ENCODE assay signal across 1 cellular context in genomic region chr2:196718796-196719564, GRCh38.
TF ChIP-seq lines count a peak whose summit lies in the region.

No MANE protein-coding gene starts in this region.

TF ChIP-seq in HepG2, 621 proteins besides CTCF, POLR2A, EP300 and RAD21 (continued from another document and continues in another):
- TF ChIP-seq ZNF280D (CRISPR knock-in tag; IDR thresholded peaks at IDR 0.05), result no peak
- TF ChIP-seq ZNF430 (CRISPR knock-in tag; IDR thresholded peaks at IDR 0.05), result no peak
- no peak for TF ChIP-seq TAF15 (IDR thresholded peaks at IDR 0.05; ENCODE audit: low read depth, low read length, poor library complexity, severe bottlenecking)
- no peak for TF ChIP-seq CREB3 (CRISPR knock-in tag; IDR thresholded peaks at IDR 0.05)
- TF ChIP-seq PBX2 (CRISPR knock-in tag; IDR thresholded peaks at IDR 0.05), result no peak
- 0 out of 2 replicates have a peak, but pooled peaks have one; percentile 28 for TF ChIP-seq ZKSCAN8 (CRISPR knock-in tag; IDR thresholded peaks at IDR 0.05; ENCODE audit: borderline replicate concordance)
- peak; percentile 67 for TF ChIP-seq HNF1A (IDR thresholded peaks at IDR 0.05; ENCODE audit: low read depth)
- peak; percentile 45; the same call in 1 of the 2 replicates for TF ChIP-seq HNF1A (CRISPR knock-in tag; IDR thresholded peaks at IDR 0.05; ENCODE audit: borderline replicate concordance)
- TF ChIP-seq ZNF562 (CRISPR knock-in tag; IDR thresholded peaks at IDR 0.05; ENCODE audit: borderline replicate concordance), result no peak
- TF ChIP-seq ZBTB42 (CRISPR knock-in tag; IDR thresholded peaks at IDR 0.05), result peak; percentile 40; the same call in 1 of the 2 replicates
- TF ChIP-seq ZNF768 (CRISPR knock-in tag; IDR thresholded peaks at IDR 0.05), result no peak
- no peak for TF ChIP-seq ZNF142 (CRISPR knock-in tag; IDR thresholded peaks at IDR 0.05)
- no peak for TF ChIP-seq ZSCAN30 (CRISPR knock-in tag; IDR thresholded peaks at IDR 0.05)
- TF ChIP-seq NFE2 (CRISPR knock-in tag; IDR thresholded peaks at IDR 0.05), result peak; percentile 79
- TF ChIP-seq ZNF772 (CRISPR knock-in tag; IDR thresholded peaks at IDR 0.05), result no peak
- no peak for TF ChIP-seq REST (IDR thresholded peaks at IDR 0.05; ENCODE audit: borderline replicate concordance in 1 of 2, low read depth in 1 of 2, low read length in 2 of 2)
- no peak for TF ChIP-seq ATF7 (IDR thresholded peaks at IDR 0.05)
- TF ChIP-seq ATF7 (CRISPR knock-in tag; IDR thresholded peaks at IDR 0.05), result no peak
- TF ChIP-seq ZNF24 (IDR thresholded peaks at IDR 0.05), result no peak
- TF ChIP-seq HDAC2 (CRISPR knock-in tag; IDR thresholded peaks at IDR 0.05), result no peak
- TF ChIP-seq SMAD9 (CRISPR knock-in tag; IDR thresholded peaks at IDR 0.05), result no peak
- TF ChIP-seq ZNF670 (CRISPR knock-in tag; IDR thresholded peaks at IDR 0.05; ENCODE audit: borderline replicate concordance), result no peak
- no peak for TF ChIP-seq ZNF747 (CRISPR knock-in tag; IDR thresholded peaks at IDR 0.05; ENCODE audit: borderline replicate concordance)
- TF ChIP-seq YEATS2 (CRISPR knock-in tag; IDR thresholded peaks at IDR 0.05; ENCODE audit: borderline replicate concordance), result peak; percentile 51; the same call in 1 of the 2 replicates
- no peak for TF ChIP-seq ZNF451 (CRISPR knock-in tag; IDR thresholded peaks at IDR 0.05)
- TF ChIP-seq RAD51 (IDR thresholded peaks at IDR 0.05; ENCODE audit: borderline replicate concordance), result no peak
- TF ChIP-seq SRSF9 (IDR thresholded peaks at IDR 0.05; ENCODE audit: borderline replicate concordance, insufficient read depth, low read depth, low read length, poor library complexity, severe bottlenecking), result no peak
- TF ChIP-seq ZUFSP (CRISPR knock-in tag; IDR thresholded peaks at IDR 0.05; ENCODE audit: borderline replicate concordance), result no peak
- TF ChIP-seq MTF1 (CRISPR knock-in tag; IDR thresholded peaks at IDR 0.05), result no peak
- no peak for TF ChIP-seq ATM (IDR thresholded peaks at IDR 0.05; ENCODE audit: borderline replicate concordance)
- no peak for TF ChIP-seq SMYD3 (CRISPR knock-in tag; IDR thresholded peaks at IDR 0.05)
- TF ChIP-seq ZBTB43 (CRISPR knock-in tag; conservative IDR thresholded peaks at IDR 0.05), result no peak
- TF ChIP-seq PPARG (CRISPR knock-in tag; conservative IDR thresholded peaks at IDR 0.05), result 0 out of 2 replicates have a peak, but pooled peaks have one; percentile 10
- no peak for TF ChIP-seq NRL (CRISPR knock-in tag; IDR thresholded peaks at IDR 0.05; ENCODE audit: borderline replicate concordance)
- TF ChIP-seq ZNF275 (CRISPR knock-in tag; IDR thresholded peaks at IDR 0.05; ENCODE audit: borderline replicate concordance), result no peak
